8 cellular contexts compared by ENCODE assay signal in the genomic region with DNA sequence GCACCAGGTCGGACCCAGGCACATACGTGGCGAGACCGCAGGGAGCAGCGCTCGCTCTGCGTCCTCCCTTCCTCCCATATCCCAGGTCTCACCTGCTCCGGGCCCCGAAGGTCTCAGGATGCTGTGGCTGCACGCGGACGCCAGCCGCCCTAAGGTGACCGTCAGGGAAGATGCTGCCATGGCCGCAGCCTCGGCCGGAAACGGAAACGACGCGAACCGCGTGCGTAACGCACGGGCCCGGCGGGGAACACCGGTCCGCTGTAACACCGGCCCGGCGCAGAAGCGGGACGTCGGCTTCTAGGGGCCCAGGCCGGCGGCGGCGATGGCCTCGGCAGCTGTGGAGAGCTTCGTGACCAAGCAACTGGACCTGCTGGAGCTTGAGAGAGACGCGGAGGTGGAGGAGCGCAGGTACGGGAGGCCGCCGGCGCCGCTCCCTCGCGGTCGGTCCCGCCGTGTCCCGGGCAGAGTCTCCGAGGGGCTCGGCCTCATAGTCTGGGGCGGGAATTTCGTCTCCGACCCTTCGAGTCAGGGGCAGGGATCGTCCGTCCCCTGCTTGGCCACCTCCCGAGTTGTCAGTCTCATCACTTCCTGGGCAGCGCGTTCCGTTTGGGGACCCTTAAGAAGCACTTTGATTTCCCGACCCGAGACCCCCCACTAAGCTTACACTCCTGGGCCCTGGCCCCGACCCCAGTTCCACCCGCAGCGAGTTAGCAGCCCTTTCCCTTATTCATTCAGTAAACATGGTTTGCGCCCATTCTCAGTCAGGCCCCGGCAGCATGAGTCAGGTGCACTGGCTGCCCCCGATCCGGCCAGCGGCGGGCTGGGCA. TPM values are rescaled to one million over a fixed set of nuclear protein-coding genes. Genes with fewer than 3 reads are reported as not detected.
DNase-seq lines count a peak whose midpoint lies in the region; ATAC-seq and TF ChIP-seq lines count a peak whose summit lies in the region.

IGHMBP2 (plus strand) TSS at position 261 of the 827 bp plus-strand sequence; CDS start at position 323, 62 bp downstream.
MRPL21 (minus strand) TSS at position 202 of the 827 bp plus-strand sequence; CDS start at position 180, 22 bp downstream.

- CTCF ChIA-PET in WTC11 (lab: Charles Lee): interaction anchor here (1.0 to 1.3 kb wide), 2 partner anchors 47 to 106 kb away, joined by 3 to 5 read pairs; no protein-coding TSS in a partner anchor

- DNase-seq in NCI-H187 (lab: John Stamatoyannopoulos, UW): peak; percentile 52 to 58
- DNase-seq in NCI-H187 treated with DMSO at 0.1 percent for 48 hours (lab: John Stamatoyannopoulos, UW): no peak
- peak; percentile 81 for DNase-seq in NCI-H2171 (lab: John Stamatoyannopoulos, UW)
- DNase-seq in WTC11 (ENCODE audit: low spot score): peak; percentile 87
- DNase-seq in cardiac fibroblast (ENCODE audit: low read depth in 2 of 2): peak; percentile 86 to 87
- DNase-seq in inferior parietal cortex (ENCODE audit: extremely low spot score): peak; percentile 87
- DNase-seq in stimulated activated CD4-positive, alpha-beta T cell treated with anti-CD3 and anti-CD28 coated beads, Interleukin-12 subunit alpha, Interleukin-12 subunit beta, amount 100 ng/mL, for 24 hours (ENCODE audit: low read depth in 2 of 2): peak; percentile 77 to 82

- ATAC-seq in HG02973 (IDR thresholded peaks at IDR 0.05; ENCODE audit: unreplicated experiment) (peak; percentile 74), WTC11 (peak; percentile 86)

- peak within 1 kb of the TSS; percentile 99 for H3K4me3 Mint-ChIP-seq in WTC11

- no peaks in the 10 kb centered on the region for H3K27me3 Mint-ChIP-seq in WTC11 (ENCODE audit: low read depth)

- POLR2A ChIA-PET in WTC11 (lab: Charles Lee): interaction anchor here (1.0 kb wide), 1 partner anchor 145 kb away, joined by 3 read pairs; the partner anchor contains the start of gene TPCN2

- peak within 1 kb of the TSS; percentile 96 to 99 for H3K4me3 ChIP-seq in cardiac fibroblast (replicated peaks in 1 of 2; ENCODE audit: low read depth in 2 of 2, low read length in 2 of 2)

- TF ChIP-seq CTCF in WTC11 (IDR thresholded peaks at IDR 0.05) (no peak), cardiac fibroblast (IDR thresholded peaks at IDR 0.05; ENCODE audit: low read depth, low read length) (no peak)

- peak within 1 kb of the TSS; percentile 65 for H3K27ac Mint-ChIP-seq in WTC11

- peaks cover 27% of the 10 kb centered on the region for H3K4me1 Mint-ChIP-seq in WTC11

- H3K36me3 Mint-ChIP-seq in WTC11: peaks cover 25% of the 10 kb centered on the region

- no peaks in the 10 kb centered on the region for H3K9me3 Mint-ChIP-seq in WTC11

TF ChIP-seq in WTC11, 78 proteins besides CTCF, POLR2A, EP300 and RAD21 (continues in another document):
- no peak for TF ChIP-seq ZNF138 (CRISPR knock-in tag; conservative IDR thresholded peaks at IDR 0.05)
- TF ChIP-seq, protein P1, sequence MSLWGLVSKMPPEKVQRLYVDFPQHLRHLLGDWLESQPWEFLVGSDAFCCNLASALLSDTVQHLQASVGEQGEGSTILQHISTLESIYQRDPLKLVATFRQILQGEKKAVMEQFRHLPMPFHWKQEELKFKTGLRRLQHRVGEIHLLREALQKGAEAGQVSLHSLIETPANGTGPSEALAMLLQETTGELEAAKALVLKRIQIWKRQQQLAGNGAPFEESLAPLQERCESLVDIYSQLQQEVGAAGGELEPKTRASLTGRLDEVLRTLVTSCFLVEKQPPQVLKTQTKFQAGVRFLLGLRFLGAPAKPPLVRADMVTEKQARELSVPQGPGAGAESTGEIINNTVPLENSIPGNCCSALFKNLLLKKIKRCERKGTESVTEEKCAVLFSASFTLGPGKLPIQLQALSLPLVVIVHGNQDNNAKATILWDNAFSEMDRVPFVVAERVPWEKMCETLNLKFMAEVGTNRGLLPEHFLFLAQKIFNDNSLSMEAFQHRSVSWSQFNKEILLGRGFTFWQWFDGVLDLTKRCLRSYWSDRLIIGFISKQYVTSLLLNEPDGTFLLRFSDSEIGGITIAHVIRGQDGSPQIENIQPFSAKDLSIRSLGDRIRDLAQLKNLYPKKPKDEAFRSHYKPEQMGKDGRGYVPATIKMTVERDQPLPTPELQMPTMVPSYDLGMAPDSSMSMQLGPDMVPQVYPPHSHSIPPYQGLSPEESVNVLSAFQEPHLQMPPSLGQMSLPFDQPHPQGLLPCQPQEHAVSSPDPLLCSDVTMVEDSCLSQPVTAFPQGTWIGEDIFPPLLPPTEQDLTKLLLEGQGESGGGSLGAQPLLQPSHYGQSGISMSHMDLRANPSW (CRISPR knock-in tag; conservative IDR thresholded peaks at IDR 0.05; ENCODE audit: low read depth): no peak
- TF ChIP-seq NFYB (CRISPR knock-in tag; conservative IDR thresholded peaks at IDR 0.05; ENCODE audit: low read depth): peak; percentile 53
- TF ChIP-seq OVOL2 (CRISPR knock-in tag; IDR thresholded peaks at IDR 0.05; ENCODE audit: borderline replicate concordance): no peak
- no peak for TF ChIP-seq ZNF423 (CRISPR knock-in tag; IDR thresholded peaks at IDR 0.05)
- TF ChIP-seq ZNF232 (CRISPR knock-in tag; IDR thresholded peaks at IDR 0.05): peak; percentile 97
- TF ChIP-seq NR1H2 (CRISPR knock-in tag; IDR thresholded peaks at IDR 0.05): 0 out of 2 replicates have a peak, but pooled peaks have one; percentile 13
- TF ChIP-seq TEAD4 (CRISPR knock-in tag; IDR thresholded peaks at IDR 0.05): no peak
- TF ChIP-seq, protein P2, sequence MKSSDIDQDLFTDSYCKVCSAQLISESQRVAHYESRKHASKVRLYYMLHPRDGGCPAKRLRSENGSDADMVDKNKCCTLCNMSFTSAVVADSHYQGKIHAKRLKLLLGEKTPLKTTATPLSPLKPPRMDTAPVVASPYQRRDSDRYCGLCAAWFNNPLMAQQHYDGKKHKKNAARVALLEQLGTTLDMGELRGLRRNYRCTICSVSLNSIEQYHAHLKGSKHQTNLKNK (CRISPR knock-in tag; IDR thresholded peaks at IDR 0.05): peak; percentile 84
- TF ChIP-seq SMAD3 (CRISPR knock-in tag; IDR thresholded peaks at IDR 0.05; ENCODE audit: borderline replicate concordance): peak; percentile 96
- no peak; the same call in 1 of the 2 replicates for TF ChIP-seq JUN (CRISPR knock-in tag; IDR thresholded peaks at IDR 0.05)
- TF ChIP-seq SP1 (CRISPR knock-in tag; conservative IDR thresholded peaks at IDR 0.05): peak; percentile 97
- TF ChIP-seq ZNF219 (CRISPR knock-in tag; IDR thresholded peaks at IDR 0.05; ENCODE audit: borderline replicate concordance): peak; percentile 2; the same call in 1 of the 2 replicates
- peak; percentile 98 for TF ChIP-seq CBFB (CRISPR knock-in tag; IDR thresholded peaks at IDR 0.05; ENCODE audit: low read depth)
- TF ChIP-seq, protein P3, sequence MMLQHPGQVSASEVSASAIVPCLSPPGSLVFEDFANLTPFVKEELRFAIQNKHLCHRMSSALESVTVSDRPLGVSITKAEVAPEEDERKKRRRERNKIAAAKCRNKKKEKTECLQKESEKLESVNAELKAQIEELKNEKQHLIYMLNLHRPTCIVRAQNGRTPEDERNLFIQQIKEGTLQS (CRISPR knock-in tag; conservative IDR thresholded peaks at IDR 0.05): peak; percentile 51; the same call in 1 of the 2 replicates
- no peak for TF ChIP-seq CDX4 (CRISPR knock-in tag; IDR thresholded peaks at IDR 0.05; ENCODE audit: borderline replicate concordance)
- no peak for TF ChIP-seq JAZF1 (CRISPR knock-in tag; IDR thresholded peaks at IDR 0.05)
- TF ChIP-seq, protein P4, sequence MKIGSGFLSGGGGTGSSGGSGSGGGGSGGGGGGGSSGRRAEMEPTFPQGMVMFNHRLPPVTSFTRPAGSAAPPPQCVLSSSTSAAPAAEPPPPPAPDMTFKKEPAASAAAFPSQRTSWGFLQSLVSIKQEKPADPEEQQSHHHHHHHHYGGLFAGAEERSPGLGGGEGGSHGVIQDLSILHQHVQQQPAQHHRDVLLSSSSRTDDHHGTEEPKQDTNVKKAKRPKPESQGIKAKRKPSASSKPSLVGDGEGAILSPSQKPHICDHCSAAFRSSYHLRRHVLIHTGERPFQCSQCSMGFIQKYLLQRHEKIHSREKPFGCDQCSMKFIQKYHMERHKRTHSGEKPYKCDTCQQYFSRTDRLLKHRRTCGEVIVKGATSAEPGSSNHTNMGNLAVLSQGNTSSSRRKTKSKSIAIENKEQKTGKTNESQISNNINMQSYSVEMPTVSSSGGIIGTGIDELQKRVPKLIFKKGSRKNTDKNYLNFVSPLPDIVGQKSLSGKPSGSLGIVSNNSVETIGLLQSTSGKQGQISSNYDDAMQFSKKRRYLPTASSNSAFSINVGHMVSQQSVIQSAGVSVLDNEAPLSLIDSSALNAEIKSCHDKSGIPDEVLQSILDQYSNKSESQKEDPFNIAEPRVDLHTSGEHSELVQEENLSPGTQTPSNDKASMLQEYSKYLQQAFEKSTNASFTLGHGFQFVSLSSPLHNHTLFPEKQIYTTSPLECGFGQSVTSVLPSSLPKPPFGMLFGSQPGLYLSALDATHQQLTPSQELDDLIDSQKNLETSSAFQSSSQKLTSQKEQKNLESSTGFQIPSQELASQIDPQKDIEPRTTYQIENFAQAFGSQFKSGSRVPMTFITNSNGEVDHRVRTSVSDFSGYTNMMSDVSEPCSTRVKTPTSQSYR (CRISPR knock-in tag; IDR thresholded peaks at IDR 0.05): peak; percentile 80
- no peak for TF ChIP-seq SOX15 (CRISPR knock-in tag; IDR thresholded peaks at IDR 0.05)
- peak; percentile 96 for TF ChIP-seq GABPB1 (CRISPR knock-in tag; IDR thresholded peaks at IDR 0.05)
- TF ChIP-seq FOXK1 (CRISPR knock-in tag; IDR thresholded peaks at IDR 0.05): peak; percentile 99
- no peak for TF ChIP-seq MLX (CRISPR knock-in tag; IDR thresholded peaks at IDR 0.05)
- TF ChIP-seq MAX (CRISPR knock-in tag; IDR thresholded peaks at IDR 0.05): peak; percentile 96
- TF ChIP-seq GRHL2 (CRISPR knock-in tag; IDR thresholded peaks at IDR 0.05; ENCODE audit: insufficient replicate concordance, severe bottlenecking): no peak

RNA-seq across cellular contexts. Expression of gene IGHMBP2, which starts in this region (rescaled TPM):
- 17.8 to 22.5 TPM (median 19.3 TPM) in 3 replicates for total RNA-seq in WTC11 (2021)

RNA-seq across cellular contexts. Expression of gene MRPL21, which starts in this region (rescaled TPM):
- 80.1 to 83.6 TPM (median 82.3 TPM) in 3 replicates for total RNA-seq in WTC11 (2021)
